In the genomic region with DNA sequence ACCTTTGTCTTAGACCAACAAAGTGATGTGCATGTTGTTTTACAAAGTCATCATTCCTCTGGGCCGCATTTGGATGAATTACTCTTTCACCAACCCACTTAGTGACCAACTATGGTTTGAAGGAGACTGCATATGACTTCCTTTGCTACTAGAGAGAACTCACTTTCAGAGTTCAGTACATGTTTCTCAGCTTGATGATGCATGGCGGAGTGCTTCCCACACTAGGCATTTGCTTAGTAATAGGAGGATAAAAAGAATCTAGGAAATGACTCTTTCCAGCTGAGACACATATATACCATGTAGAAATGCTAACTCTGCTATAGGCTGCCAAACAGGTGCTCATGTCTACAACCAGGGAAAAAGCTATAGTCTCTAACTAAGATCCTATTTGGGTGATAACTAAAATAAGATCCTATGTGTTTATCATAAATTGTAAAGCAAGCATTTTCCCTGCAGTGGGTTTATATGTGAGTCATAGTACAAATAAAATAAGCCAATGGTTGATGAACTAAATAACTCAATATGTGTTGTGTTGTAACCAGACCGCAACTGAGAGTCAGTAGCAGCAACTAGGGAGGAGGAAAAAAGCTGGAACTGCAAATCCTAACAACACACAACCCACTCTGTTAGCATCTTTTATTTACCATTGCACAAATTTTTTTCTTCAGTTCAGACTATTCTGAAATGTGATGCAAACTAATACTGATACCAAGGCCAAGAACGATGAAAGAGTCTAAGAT, we compare ENCODE assay signal across 23 cellular contexts.
"Had no signal": no experiment of that assay in that cellular context is flagged by ENCODE, and none has a peak within 500 bp of the region (broad histone marks: within the 10 kb centered on the region; RNA-seq: fewer than 3 reads in every experiment).

No MANE protein-coding gene starts in this region.

- DNase-seq: activated CD4-positive, alpha-beta T cell treated with anti-CD3 and anti-CD28 coated beads for 4 hours; activated CD4-positive, alpha-beta T cell treated with anti-CD3 and anti-CD28 coated beads, Interleukin-2, amount 50 U/mL, for 48 hours; activated CD4-positive, CD25-positive, alpha-beta regulatory T cell; activated CD8-positive, alpha-beta memory T cell treated with anti-CD3 and anti-CD28 coated beads, Interleukin-2, amount 50 U/mL, for 48 hours; activated naive CD4-positive, alpha-beta T cell; activated naive CD8-positive, alpha-beta T cell treated with anti-CD3 and anti-CD28 coated beads for 36 hours; activated T-cell treated with anti-CD3 and anti-CD28 coated beads, Interleukin-2, amount 50 U/mL, for 4 hours; amniotic stem cell; cortex of kidney; heart left ventricle; left ventricle myocardium superior; ovary; spleen; stimulated activated CD4-positive, alpha-beta T cell treated with anti-CD3 and anti-CD28 coated beads, Interleukin-4, amount 100 ng/mL, for 24 hours; stimulated activated naive CD8-positive, alpha-beta T cell treated with anti-CD3 and anti-CD28 coated beads, Interleukin-15, Interleukin-2, amounts not matched to agents 100 U/mL and 50 U/mL, for 24 hours; substantia nigra; T1000; tibial artery had no signal

- H3K4me3 ChIP-seq: cardiac muscle cell, heart left ventricle, ovary, prostate gland, right atrium auricular region, spleen, tibial artery had no signal

- H3K4me1 ChIP-seq: heart left ventricle, prostate gland, right atrium auricular region, spleen, tibial artery had no signal

- H3K9me3 ChIP-seq: heart left ventricle, neutrophil, ovary, prostate gland, right atrium auricular region, spleen, tibial artery had no signal

- H3K36me3 ChIP-seq: cardiac muscle cell, heart left ventricle, neutrophil, ovary, prostate gland, right atrium auricular region, spleen, tibial artery had no signal

- H3K27me3 ChIP-seq: cardiac muscle cell, heart left ventricle, neutrophil, ovary, right atrium auricular region, spleen, tibial artery had no signal

- H3K27ac ChIP-seq: cardiac muscle cell, epithelial cell of prostate, heart left ventricle, neutrophil, ovary, prostate gland, right atrium auricular region, spleen, tibial artery had no signal
